Comparison of ENCODE assay signal across 2 cellular contexts in the genomic region with DNA sequence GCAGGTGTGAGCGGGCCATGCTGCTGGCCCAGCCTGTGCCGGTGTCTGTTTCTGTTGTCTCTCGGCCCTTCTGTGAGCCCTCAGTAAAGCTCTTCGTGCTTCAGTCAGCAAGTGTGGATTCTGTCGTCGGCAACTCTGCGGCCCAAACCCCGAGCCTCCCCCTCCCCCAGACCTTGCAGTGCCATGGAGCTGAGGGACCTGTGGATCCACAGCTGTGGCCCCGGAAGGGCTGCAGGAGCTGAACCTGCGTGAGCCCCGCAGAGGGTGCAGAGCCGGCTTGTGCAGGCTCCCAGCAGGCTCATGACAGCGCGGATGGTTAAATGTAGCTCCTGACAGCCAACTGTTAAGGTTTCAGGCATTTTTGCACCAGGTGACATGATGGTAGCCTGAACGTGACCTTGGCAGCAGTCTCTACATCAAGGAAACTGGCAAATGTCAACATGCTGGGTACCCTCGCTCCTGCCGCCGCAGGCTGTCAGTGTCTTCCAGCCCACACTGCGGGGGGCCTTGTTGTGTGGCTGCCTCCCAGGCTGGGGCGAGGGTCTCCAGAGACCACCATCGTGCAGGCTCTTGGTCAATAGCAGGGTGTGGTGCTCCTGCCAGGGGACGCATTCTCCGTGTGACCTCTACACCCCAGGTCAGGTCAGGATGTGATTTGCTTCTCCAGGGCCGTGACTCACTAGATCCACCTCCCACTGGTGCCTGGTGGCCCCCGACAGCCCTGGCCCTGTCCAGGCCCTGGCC.
TF ChIP-seq lines count a peak whose summit lies in the region.

No MANE protein-coding gene starts in this region.

TF ChIP-seq in HEK293, 187 proteins besides CTCF, POLR2A, EP300 and RAD21 (continued from another document):
- TF ChIP-seq GLIS2 (tag by site-specific recombination; IDR thresholded peaks at IDR 0.05) (0 out of 2 replicates have a peak, but pooled peaks have one; percentile 20), ZNF132 (tag by site-specific recombination; IDR thresholded peaks at IDR 0.05; ENCODE audit: borderline replicate concordance) (no peak)
TF ChIP-seq in HEK293: peak in this region for 2.

TF ChIP-seq in H1, 55 proteins besides CTCF, POLR2A, EP300 and RAD21 (continued from another document):
- no peak for TF ChIP-seq CHD2 (IDR thresholded peaks at IDR 0.05; ENCODE audit: low read length)
- TF ChIP-seq KDM4A (IDR thresholded peaks at IDR 0.05; ENCODE audit: low read depth, low read length, severe bottlenecking) = no peak
- no peak for TF ChIP-seq MAFK (IDR thresholded peaks at IDR 0.05; ENCODE audit: low read depth, low read length)
- TF ChIP-seq TAF7 (optimal IDR thresholded peaks at IDR 0.05; ENCODE audit: borderline replicate concordance, low read depth, low read length) = no peak
- no peak for TF ChIP-seq ZNF274 (IDR thresholded peaks at IDR 0.05; ENCODE audit: borderline replicate concordance, extremely low read depth, low read length)
- no peak for TF ChIP-seq BACH1 (IDR thresholded peaks at IDR 0.05; ENCODE audit: low read length)
- TF ChIP-seq RFX5 (IDR thresholded peaks at IDR 0.05; ENCODE audit: borderline replicate concordance, low read depth, low read length) = no peak
- TF ChIP-seq, protein P1, sequence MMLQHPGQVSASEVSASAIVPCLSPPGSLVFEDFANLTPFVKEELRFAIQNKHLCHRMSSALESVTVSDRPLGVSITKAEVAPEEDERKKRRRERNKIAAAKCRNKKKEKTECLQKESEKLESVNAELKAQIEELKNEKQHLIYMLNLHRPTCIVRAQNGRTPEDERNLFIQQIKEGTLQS (IDR thresholded peaks at IDR 0.05; ENCODE audit: insufficient read depth, low read depth, low read length) = no peak
- no peak for TF ChIP-seq FOSL1 (IDR thresholded peaks at IDR 0.05; ENCODE audit: insufficient read depth, low read depth, low read length)
- TF ChIP-seq, protein P2, sequence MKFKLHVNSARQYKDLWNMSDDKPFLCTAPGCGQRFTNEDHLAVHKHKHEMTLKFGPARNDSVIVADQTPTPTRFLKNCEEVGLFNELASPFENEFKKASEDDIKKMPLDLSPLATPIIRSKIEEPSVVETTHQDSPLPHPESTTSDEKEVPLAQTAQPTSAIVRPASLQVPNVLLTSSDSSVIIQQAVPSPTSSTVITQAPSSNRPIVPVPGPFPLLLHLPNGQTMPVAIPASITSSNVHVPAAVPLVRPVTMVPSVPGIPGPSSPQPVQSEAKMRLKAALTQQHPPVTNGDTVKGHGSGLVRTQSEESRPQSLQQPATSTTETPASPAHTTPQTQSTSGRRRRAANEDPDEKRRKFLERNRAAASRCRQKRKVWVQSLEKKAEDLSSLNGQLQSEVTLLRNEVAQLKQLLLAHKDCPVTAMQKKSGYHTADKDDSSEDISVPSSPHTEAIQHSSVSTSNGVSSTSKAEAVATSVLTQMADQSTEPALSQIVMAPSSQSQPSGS (IDR thresholded peaks at IDR 0.05; ENCODE audit: low read length) = no peak
- TF ChIP-seq KDM5A (IDR thresholded peaks at IDR 0.05; ENCODE audit: low read length) = no peak
- no peak for TF ChIP-seq TCF12 (IDR thresholded peaks at IDR 0.05; ENCODE audit: low read depth, low read length)
- TF ChIP-seq, protein P3, sequence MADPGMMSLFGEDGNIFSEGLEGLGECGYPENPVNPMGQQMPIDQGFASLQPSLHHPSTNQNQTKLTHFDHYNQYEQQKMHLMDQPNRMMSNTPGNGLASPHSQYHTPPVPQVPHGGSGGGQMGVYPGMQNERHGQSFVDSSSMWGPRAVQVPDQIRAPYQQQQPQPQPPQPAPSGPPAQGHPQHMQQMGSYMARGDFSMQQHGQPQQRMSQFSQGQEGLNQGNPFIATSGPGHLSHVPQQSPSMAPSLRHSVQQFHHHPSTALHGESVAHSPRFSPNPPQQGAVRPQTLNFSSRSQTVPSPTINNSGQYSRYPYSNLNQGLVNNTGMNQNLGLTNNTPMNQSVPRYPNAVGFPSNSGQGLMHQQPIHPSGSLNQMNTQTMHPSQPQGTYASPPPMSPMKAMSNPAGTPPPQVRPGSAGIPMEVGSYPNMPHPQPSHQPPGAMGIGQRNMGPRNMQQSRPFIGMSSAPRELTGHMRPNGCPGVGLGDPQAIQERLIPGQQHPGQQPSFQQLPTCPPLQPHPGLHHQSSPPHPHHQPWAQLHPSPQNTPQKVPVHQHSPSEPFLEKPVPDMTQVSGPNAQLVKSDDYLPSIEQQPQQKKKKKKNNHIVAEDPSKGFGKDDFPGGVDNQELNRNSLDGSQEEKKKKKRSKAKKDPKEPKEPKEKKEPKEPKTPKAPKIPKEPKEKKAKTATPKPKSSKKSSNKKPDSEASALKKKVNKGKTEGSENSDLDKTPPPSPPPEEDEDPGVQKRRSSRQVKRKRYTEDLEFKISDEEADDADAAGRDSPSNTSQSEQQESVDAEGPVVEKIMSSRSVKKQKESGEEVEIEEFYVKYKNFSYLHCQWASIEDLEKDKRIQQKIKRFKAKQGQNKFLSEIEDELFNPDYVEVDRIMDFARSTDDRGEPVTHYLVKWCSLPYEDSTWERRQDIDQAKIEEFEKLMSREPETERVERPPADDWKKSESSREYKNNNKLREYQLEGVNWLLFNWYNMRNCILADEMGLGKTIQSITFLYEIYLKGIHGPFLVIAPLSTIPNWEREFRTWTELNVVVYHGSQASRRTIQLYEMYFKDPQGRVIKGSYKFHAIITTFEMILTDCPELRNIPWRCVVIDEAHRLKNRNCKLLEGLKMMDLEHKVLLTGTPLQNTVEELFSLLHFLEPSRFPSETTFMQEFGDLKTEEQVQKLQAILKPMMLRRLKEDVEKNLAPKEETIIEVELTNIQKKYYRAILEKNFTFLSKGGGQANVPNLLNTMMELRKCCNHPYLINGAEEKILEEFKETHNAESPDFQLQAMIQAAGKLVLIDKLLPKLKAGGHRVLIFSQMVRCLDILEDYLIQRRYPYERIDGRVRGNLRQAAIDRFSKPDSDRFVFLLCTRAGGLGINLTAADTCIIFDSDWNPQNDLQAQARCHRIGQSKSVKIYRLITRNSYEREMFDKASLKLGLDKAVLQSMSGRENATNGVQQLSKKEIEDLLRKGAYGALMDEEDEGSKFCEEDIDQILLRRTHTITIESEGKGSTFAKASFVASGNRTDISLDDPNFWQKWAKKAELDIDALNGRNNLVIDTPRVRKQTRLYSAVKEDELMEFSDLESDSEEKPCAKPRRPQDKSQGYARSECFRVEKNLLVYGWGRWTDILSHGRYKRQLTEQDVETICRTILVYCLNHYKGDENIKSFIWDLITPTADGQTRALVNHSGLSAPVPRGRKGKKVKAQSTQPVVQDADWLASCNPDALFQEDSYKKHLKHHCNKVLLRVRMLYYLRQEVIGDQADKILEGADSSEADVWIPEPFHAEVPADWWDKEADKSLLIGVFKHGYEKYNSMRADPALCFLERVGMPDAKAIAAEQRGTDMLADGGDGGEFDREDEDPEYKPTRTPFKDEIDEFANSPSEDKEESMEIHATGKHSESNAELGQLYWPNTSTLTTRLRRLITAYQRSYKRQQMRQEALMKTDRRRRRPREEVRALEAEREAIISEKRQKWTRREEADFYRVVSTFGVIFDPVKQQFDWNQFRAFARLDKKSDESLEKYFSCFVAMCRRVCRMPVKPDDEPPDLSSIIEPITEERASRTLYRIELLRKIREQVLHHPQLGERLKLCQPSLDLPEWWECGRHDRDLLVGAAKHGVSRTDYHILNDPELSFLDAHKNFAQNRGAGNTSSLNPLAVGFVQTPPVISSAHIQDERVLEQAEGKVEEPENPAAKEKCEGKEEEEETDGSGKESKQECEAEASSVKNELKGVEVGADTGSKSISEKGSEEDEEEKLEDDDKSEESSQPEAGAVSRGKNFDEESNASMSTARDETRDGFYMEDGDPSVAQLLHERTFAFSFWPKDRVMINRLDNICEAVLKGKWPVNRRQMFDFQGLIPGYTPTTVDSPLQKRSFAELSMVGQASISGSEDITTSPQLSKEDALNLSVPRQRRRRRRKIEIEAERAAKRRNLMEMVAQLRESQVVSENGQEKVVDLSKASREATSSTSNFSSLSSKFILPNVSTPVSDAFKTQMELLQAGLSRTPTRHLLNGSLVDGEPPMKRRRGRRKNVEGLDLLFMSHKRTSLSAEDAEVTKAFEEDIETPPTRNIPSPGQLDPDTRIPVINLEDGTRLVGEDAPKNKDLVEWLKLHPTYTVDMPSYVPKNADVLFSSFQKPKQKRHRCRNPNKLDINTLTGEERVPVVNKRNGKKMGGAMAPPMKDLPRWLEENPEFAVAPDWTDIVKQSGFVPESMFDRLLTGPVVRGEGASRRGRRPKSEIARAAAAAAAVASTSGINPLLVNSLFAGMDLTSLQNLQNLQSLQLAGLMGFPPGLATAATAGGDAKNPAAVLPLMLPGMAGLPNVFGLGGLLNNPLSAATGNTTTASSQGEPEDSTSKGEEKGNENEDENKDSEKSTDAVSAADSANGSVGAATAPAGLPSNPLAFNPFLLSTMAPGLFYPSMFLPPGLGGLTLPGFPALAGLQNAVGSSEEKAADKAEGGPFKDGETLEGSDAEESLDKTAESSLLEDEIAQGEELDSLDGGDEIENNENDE (IDR thresholded peaks at IDR 0.05; ENCODE audit: insufficient replicate concordance, low read length) = no peak
- no peak for TF ChIP-seq BCL11A (IDR thresholded peaks at IDR 0.05; ENCODE audit: low read depth in 2 of 2, low read length in 2 of 2)
- TF ChIP-seq HDAC6 (IDR thresholded peaks at IDR 0.05; ENCODE audit: low read depth, low read length) = no peak
- TF ChIP-seq POU5F1 (IDR thresholded peaks at IDR 0.05; ENCODE audit: low read depth, low read length) = no peak
